In genomic region chr3:45604596-45604995, GRCh38 we compare ENCODE assay signal across 25 cellular contexts. TPM values are rescaled to one million over a fixed set of nuclear protein-coding genes. Genes with fewer than 3 reads are reported as not detected.
DNase-seq lines count a peak whose midpoint lies in the region; ATAC-seq, FAIRE-seq and TF ChIP-seq lines count a peak whose summit lies in the region.
"Had no signal": no experiment of that assay in that cellular context is flagged by ENCODE, and none has a peak within 500 bp of the region (broad histone marks: within the 10 kb centered on the region; RNA-seq: fewer than 3 reads in every experiment).

No MANE protein-coding gene starts in this region.

- no peak overlapping the region for H3K4me2 ChIP-seq in H1 (ENCODE audit: insufficient read depth in 1 of 2, low read depth in 2 of 2, low read length in 2 of 2)
- no peak overlapping the region for H3K4me2 ChIP-seq in neuronal stem cell (ENCODE audit: insufficient read depth, low read length, poor library complexity, severe bottlenecking)

- H3K79me1 ChIP-seq in H1 (ENCODE audit: low read depth, low read length) (peaks cover 21% of the 10 kb centered on the region), neuronal stem cell (ENCODE audit: low read depth, low read length) (peaks cover 2% of the 10 kb centered on the region)

- H3K36me3 ChIP-seq in heart left ventricle (peaks cover 0 to 43% (median 0%) of the 10 kb centered on the region in 9 donors), H1 (ENCODE audit: control insufficient read depth in 2 of 4, insufficient read depth in 4 of 4, low read length in 3 of 4) (peaks cover 0 to 8% (median 4%) of the 10 kb centered on the region in 4 experiments; a peak in 3 of 8 replicates), neuronal stem cell (replicated peaks in 1 of 2; ENCODE audit: control insufficient read depth in 2 of 2, insufficient read depth in 2 of 2, low read length in 2 of 2) (peaks cover 0 to 13% of the 10 kb centered on the region in 2 donors), tibial artery (no peaks in the 10 kb centered on the region)

- no peak overlapping the region for H3K56ac ChIP-seq in H1 (replicated peaks; ENCODE audit: insufficient read length, low read depth, low read length)

- WGBS in heart left ventricle, 4 donors: 83 to 90% (median 88%) methylated on average over 8 of the region's 8 CpGs
- 94% methylated on average over 8 of the region's 8 CpGs; no CpG with 5 or more reads in 1 of the 2 experiments for WGBS in H1 (ENCODE audit: extremely low coverage in 1 of 2, insufficient coverage in 1 of 2, insufficient read length in 1 of 2, insufficient replicate concordance in 2 of 2, low coverage in 1 of 2, low lambda C conversion rate in 2 of 2, missing lambda C conversion rate in 1 of 2), 2 experiments
- no CpG with 5 or more reads among the region's 8 CpGs for WGBS in neuronal stem cell (ENCODE audit: extremely low coverage in 2 of 2, insufficient read length in 2 of 2, insufficient replicate concordance in 1 of 2), 2 donors

- H2BK12ac ChIP-seq in H1 (ENCODE audit: low read depth, low read length) (no peak overlapping the region), neuronal stem cell (ENCODE audit: low read length) (no peak overlapping the region)

- H4K91ac ChIP-seq in H1 (replicated peaks; ENCODE audit: insufficient read length, low read length) (no peak overlapping the region), neuronal stem cell (ENCODE audit: low read depth, low read length, poor library complexity) (no peak overlapping the region)

- no peak for TF ChIP-seq EP300 in H1 (IDR thresholded peaks at IDR 0.05; ENCODE audit: borderline replicate concordance in 1 of 2, low read depth in 2 of 2, low read length in 2 of 2)

- TF ChIP-seq RAD21 in H1 (IDR thresholded peaks at IDR 0.05 in 1 of 2, conservative IDR thresholded peaks at IDR 0.05 in 1 of 2; ENCODE audit: low read depth in 2 of 2, low read length in 2 of 2): no peak

- peaks cover 0 to 45% of the 10 kb centered on the region in 2 experiments; a peak in 2 of 4 replicates for H3K79me2 ChIP-seq in H1 (ENCODE audit: control insufficient read depth in 1 of 2, insufficient read depth in 2 of 2, low read length in 2 of 2)

- H3K4me1 ChIP-seq in heart left ventricle (peaks cover 4 to 98% (median 82%) of the 10 kb centered on the region in 12 donors), H1 (replicated peaks in 1 of 4; ENCODE audit: control insufficient read depth in 3 of 4, insufficient read depth in 4 of 4, low read length in 3 of 4) (peaks cover 0 to 4% (median 1%) of the 10 kb centered on the region in 4 experiments; a peak in 3 of 7 replicates), neuronal stem cell (ENCODE audit: control insufficient read depth in 2 of 2, insufficient read depth in 1 of 2, low read depth in 1 of 2, low read length in 2 of 2) (peaks cover 0 to 2% of the 10 kb centered on the region in 2 donors), tibial artery (peaks cover 0 to 98% (median 87%) of the 10 kb centered on the region in 4 donors)

- H3K23me2 ChIP-seq in H1 (ENCODE audit: low read depth, low read length): no peaks in the 10 kb centered on the region

- no peak overlapping the region for H4K5ac ChIP-seq in H1 (ENCODE audit: insufficient read length, low read depth, low read length)

- H2BK15ac ChIP-seq in H1 (ENCODE audit: low read length) (no peak overlapping the region), neuronal stem cell (ENCODE audit: low read length) (no peak overlapping the region)

- H3K27me3 ChIP-seq in heart left ventricle (no peaks in the 10 kb centered on the region), H1 (replicated peaks in 1 of 4; ENCODE audit: control insufficient read depth in 3 of 4, extremely low read depth in 1 of 4, insufficient read depth in 3 of 4, low read length in 3 of 4) (no peaks in the 10 kb centered on the region), neuronal stem cell (ENCODE audit: control insufficient read depth in 3 of 3, insufficient read depth in 3 of 3, low read depth in 1 of 3, low read length in 3 of 3) (no peaks in the 10 kb centered on the region), tibial artery (no peaks in the 10 kb centered on the region)

- H3K27ac ChIP-seq in heart left ventricle (peak overlapping the region; percentile 1 to 96 (median 86)), H1 (ENCODE audit: low read depth, low read length) (no peak overlapping the region), neuronal stem cell (replicated peaks; ENCODE audit: low read length) (no peak overlapping the region), tibial artery (peak overlapping the region; percentile 77 to 95)
- H3K27ac ChIP-seq: VCaP had no signal

- H3K9ac ChIP-seq in H1 (replicated peaks in 1 of 4; ENCODE audit: extremely low read depth in 1 of 4, low read depth in 3 of 4, low read length in 3 of 4): no peak overlapping the region
- peak overlapping the region; percentile 22 for H3K9ac ChIP-seq in neuronal stem cell (ENCODE audit: low read depth, low read length, poor library complexity)

- TF ChIP-seq POLR2A in heart left ventricle (IDR thresholded peaks at IDR 0.05): no peak
- no peak for TF ChIP-seq POLR2A in H1 (IDR thresholded peaks at IDR 0.05; ENCODE audit: control extremely low read depth in 1 of 2, low read depth in 2 of 2, low read length in 2 of 2)

- ATAC-seq in heart left ventricle: no peak
- no peak for ATAC-seq in Right ventricle myocardium inferior
- ATAC-seq in HG02885 (IDR thresholded peaks at IDR 0.05; ENCODE audit: poor library complexity, unreplicated experiment): no peak
- ATAC-seq in HG03342 (IDR thresholded peaks at IDR 0.05; ENCODE audit: unreplicated experiment): no peak
- ATAC-seq: HCT116, sciatic nerve had no signal

- CTCF ChIA-PET in H1 (lab: Charles Lee; ENCODE audit: partially characterized antibody): interaction anchor here (1.0 to 4.0 kb wide), 4 partner anchors 52 to 91 kb away, joined by 3 to 12 read pairs (median 4); no protein-coding TSS in a partner anchor

- H2BK20ac ChIP-seq in H1 (ENCODE audit: low read length): no peak overlapping the region

- TF ChIP-seq CTCF in heart left ventricle (IDR thresholded peaks at IDR 0.05): no peak
- no peak for TF ChIP-seq CTCF in H1 (IDR thresholded peaks at IDR 0.05; ENCODE audit: control extremely low read depth in 1 of 3, insufficient read depth in 1 of 3, low read depth in 1 of 3, low read length in 3 of 3)
- TF ChIP-seq CTCF in tibial artery (IDR thresholded peaks at IDR 0.05): no peak

- H3K14ac ChIP-seq in H1 (ENCODE audit: insufficient read length) (no peak overlapping the region), neuronal stem cell (ENCODE audit: low read length) (no peak overlapping the region)

- intact Hi-C loops in heart left ventricle (cut with DNase I) (loop anchor here in 1 of 10 donors (5.0 kb wide), 1 partner anchor 43 kb away; no protein-coding TSS in a partner anchor), Right ventricle myocardium inferior (cut with DNase I) (no loop called here), tibial artery (cut with DNase I; ENCODE audit: low total_unique reads) (no loop called here)

- H3K9me3 ChIP-seq in heart left ventricle (no peaks in the 10 kb centered on the region), H1 (ENCODE audit: insufficient read depth in 2 of 2, low read depth in 1 of 2, low read length in 1 of 2) (no peaks in the 10 kb centered on the region), neuronal stem cell (replicated peaks in 1 of 2; ENCODE audit: control insufficient read depth in 2 of 2, insufficient read depth in 1 of 2, low read depth in 1 of 2, low read length in 2 of 2) (no peaks in the 10 kb centered on the region), tibial artery (no peaks in the 10 kb centered on the region)

- POLR2A ChIA-PET in H1 (lab: Charles Lee; ENCODE audit: partially characterized antibody): no interaction called here

- no peak overlapping the region for H4K8ac ChIP-seq in H1 (ENCODE audit: extremely low read depth, insufficient read depth, low read length)
- no peak overlapping the region for H4K8ac ChIP-seq in neuronal stem cell (ENCODE audit: low read depth, low read length)

- peaks cover 0 to 4% of the 10 kb centered on the region in 2 experiments for H4K20me1 ChIP-seq in H1 (replicated peaks in 1 of 2; ENCODE audit: control insufficient read depth in 1 of 2, insufficient read depth in 2 of 2, low read length in 2 of 2)

- H3K23ac ChIP-seq in H1 (ENCODE audit: insufficient read length) (no peak overlapping the region), neuronal stem cell (ENCODE audit: low read depth, low read length, poor library complexity) (no peak overlapping the region)

- H3K4me3 ChIP-seq in heart left ventricle (no peak overlapping the region), H1 (ENCODE audit: extremely low read depth in 1 of 4, insufficient read depth in 2 of 4, low read depth in 3 of 4, low read length in 4 of 4) (no peak overlapping the region), neuronal stem cell (ENCODE audit: low read length in 2 of 2) (no peak overlapping the region), tibial artery (no peak overlapping the region)

- H3K4ac ChIP-seq in H1 (replicated peaks; ENCODE audit: insufficient read length, low read depth, low read length) (no peak overlapping the region), neuronal stem cell (ENCODE audit: low read length) (no peak overlapping the region)

- H3K18ac ChIP-seq in H1 (ENCODE audit: extremely low read depth, low read length): no peak overlapping the region
- no peak overlapping the region for H3K18ac ChIP-seq in neuronal stem cell (ENCODE audit: low read length)

- H2AFZ ChIP-seq in H1 (ENCODE audit: low read length): no peak overlapping the region
- no peak overlapping the region for H2AFZ ChIP-seq in neuronal stem cell (ENCODE audit: low read length)

- no peak for DNase-seq in heart left ventricle
- DNase-seq in Right ventricle myocardium inferior (ENCODE audit: missing footprints): no peak
- no peak for DNase-seq in H1 (ENCODE audit: low read depth in 1 of 2, low spot score in 2 of 2)
- DNase-seq in neuronal stem cell (ENCODE audit: low spot score): no peak
- no peak for DNase-seq in tibial artery
- DNase-seq in medulla oblongata (ENCODE audit: extremely low spot score): no peak
- DNase-seq: 8988T; activated CD4-positive, alpha-beta T cell treated with anti-CD3 and anti-CD28 coated beads, Interleukin-2, amount 10 ng/mL, durations not matched to agents 7 days and 5 days; activated CD8-positive, alpha-beta memory T cell treated with anti-CD3 and anti-CD28 coated beads, Interleukin-2, amount 50 U/mL, for 4 hours; CD8-positive, alpha-beta memory T cell; DMS53; foreskin fibroblast; GDM1; islet precursor cell; KG1; NCI-H1436; NCI-H510A; NK-92 treated with Interleukin-12 subunit alpha and Interleukin-12 subunit beta, amount 100 ng/mL, for 24 hours; occipital lobe had no signal

- 0 out of 2 replicates have a peak overlapping the region, but pooled peaks have one; percentile 22 for H2BK5ac ChIP-seq in H1 (ENCODE audit: low read depth, low read length)
- no peak overlapping the region for H2BK5ac ChIP-seq in neuronal stem cell (ENCODE audit: low read length)

- FAIRE-seq in H1 (lab: Jason Lieb, UNC): no peak
- FAIRE-seq: RCC 7860 had no signal

- H2AK5ac ChIP-seq in H1 (ENCODE audit: low read depth, low read length): no peak overlapping the region
- no peak overlapping the region for H2AK5ac ChIP-seq in neuronal stem cell (ENCODE audit: low read depth, low read length)

- H2BK120ac ChIP-seq in H1 (replicated peaks; ENCODE audit: low read depth, low read length) (no peak overlapping the region), neuronal stem cell (ENCODE audit: low read depth, low read length) (no peak overlapping the region)

RNA-seq across cellular contexts. Expression of gene LIMD1, which starts 10.0 kb away (rescaled TPM):
- total RNA-seq in heart left ventricle (10 to 100 TPM; 24.8 to 42.8 (median 32.9) TPM), Right ventricle myocardium inferior (34.1 TPM)
- polyA plus RNA-seq in heart left ventricle (10 to 100 TPM; 14.4 to 17.7 TPM), H1 (2011; rRNA removed) (11.4 and 13.5 TPM in 2 replicates)
- 29.7 and 33.6 TPM in 2 replicates for total RNA-seq in H1 (2021; fragmentation: NEBNext Ultra II Directional; extraction: Animal tissue kit (Norgen Biotek cat#: 25700))
- polyA plus RNA-seq in H1 (2011; cell fraction: cytosol; rRNA removed): 12.3 TPM
- polyA plus RNA-seq in H1 (2011; cell fraction: nucleus; rRNA removed): 28.9 TPM
- 11.8 to 21.0 TPM (median 15.1 TPM) in 4 replicates for polyA plus RNA-seq in H1 (2012, experiment 1 of 2)
- polyA plus RNA-seq in H1 (2012, experiment 2 of 2): 6.2 TPM
- 9.1 TPM for polyA plus RNA-seq in H1 (2013, experiment 1 of 2)
- 8.6 TPM for polyA plus RNA-seq in H1 (2013, experiment 2 of 2)
- polyA minus RNA-seq in H1 (2011; rRNA and poly(A)+ RNA removed): 59.1 and 59.3 TPM in 2 replicates
- 23.7 TPM for polyA minus RNA-seq in H1 (2011; cell fraction: cytosol; rRNA and poly(A)+ RNA removed)
- polyA minus RNA-seq in H1 (2011; cell fraction: nucleus; rRNA and poly(A)+ RNA removed): 26.6 TPM
- 5.5 TPM for polyA plus RNA-seq in neuronal stem cell (2013, experiment 1 of 2)
- polyA plus RNA-seq in neuronal stem cell (2013, experiment 2 of 2): 5.7 TPM

Comparison
In these comparisons a context has a peak if more than half of its experiments do, and no peak if none do; other contexts are left out.
1. H3K27ac ChIP-seq: peak in heart left ventricle (12 of 12) and tibial artery (2 of 2); none in H1 (single experiment) and neuronal stem cell (single experiment).